Comparison of ENCODE assay signal across 11 cellular contexts in genomic region chr1:154940880-154941228, GRCh38. TPM values are rescaled to one million over a fixed set of nuclear protein-coding genes. Genes with fewer than 3 reads are reported as not detected.
DNase-seq lines count a peak whose midpoint lies in the region; ATAC-seq, FAIRE-seq and TF ChIP-seq lines count a peak whose summit lies in the region.
"Had no signal": no experiment of that assay in that cellular context is flagged by ENCODE, and none has a peak within 500 bp of the region (broad histone marks: within the 10 kb centered on the region; RNA-seq: fewer than 3 reads in every experiment).

No MANE protein-coding gene starts in this region.

- H3K4me2 ChIP-seq in HepG2 (ENCODE audit: low read depth, low read length) (0 out of 2 replicates have a peak overlapping the region, but pooled peaks have one; percentile 41), smooth muscle cell (no peak overlapping the region)

- H3K4me3 Mint-ChIP-seq in activated CD4-positive, alpha-beta memory T cell treated with anti-CD3 and anti-CD28 coated beads for 36 hours = peak overlapping the region; percentile 34

- peaks cover 65% of the 10 kb centered on the region for H3K4me1 Mint-ChIP-seq in activated CD4-positive, alpha-beta memory T cell treated with anti-CD3 and anti-CD28 coated beads for 36 hours (ENCODE audit: low read depth)

- H3K27ac Mint-ChIP-seq in activated CD4-positive, alpha-beta memory T cell treated with anti-CD3 and anti-CD28 coated beads for 36 hours = peak overlapping the region; percentile 93

- no peak for TF ChIP-seq RAD21 in HepG2 (CRISPR knock-in tag; IDR thresholded peaks at IDR 0.05)

- H3K9me3 ChIP-seq in HepG2 (ENCODE audit: low read length) (no peaks in the 10 kb centered on the region), right lobe of liver (no peaks in the 10 kb centered on the region), smooth muscle cell (replicated peaks; ENCODE audit: low read depth) (no peaks in the 10 kb centered on the region)
- H3K9me3 ChIP-seq: MG63 had no signal

- H3F3A ChIP-seq in smooth muscle cell (ENCODE audit: low read depth) = no peaks in the 10 kb centered on the region

- H3K27me3 ChIP-seq in HepG2 (ENCODE audit: control insufficient read depth in 1 of 2, insufficient read depth in 2 of 2, low read length in 2 of 2) (no peaks in the 10 kb centered on the region), right lobe of liver (no peaks in the 10 kb centered on the region), layer of hippocampus (ENCODE audit: control insufficient read depth, insufficient read depth, low read length) (peaks cover 2% of the 10 kb centered on the region), smooth muscle cell (ENCODE audit: low read depth) (no peaks in the 10 kb centered on the region)
- H3K27me3 ChIP-seq: MG63 had no signal

- BruUV-seq in HepG2 (replicated peaks; lab: Mats Ljungman, UMichigan) = no TSS peak

- H3K4me1 ChIP-seq in HepG2 (ENCODE audit: insufficient read depth, low read length) (peaks cover 93% of the 10 kb centered on the region), right lobe of liver (peaks cover 0 to 38% (median 11%) of the 10 kb centered on the region in 4 donors), smooth muscle cell (ENCODE audit: low read depth) (peaks cover 15% of the 10 kb centered on the region)

- TF ChIP-seq CTCF in HepG2 (CRISPR knock-in tag; IDR thresholded peaks at IDR 0.05) (no peak), right lobe of liver (IDR thresholded peaks at IDR 0.05) (no peak), smooth muscle cell (IDR thresholded peaks at IDR 0.05; ENCODE audit: borderline replicate concordance, insufficient read depth, poor library complexity, severe bottlenecking) (no peak)

- H3K9ac ChIP-seq in HepG2 (ENCODE audit: insufficient read depth, low read depth, low read length) = 0 out of 2 replicates have a peak overlapping the region, but pooled peaks have one; percentile 9
- no peak overlapping the region for H3K9ac ChIP-seq in smooth muscle cell (ENCODE audit: low read depth)

- no peak for ATAC-seq in HepG2
- no peak for ATAC-seq in right lobe of liver
- ATAC-seq in HG02885 (IDR thresholded peaks at IDR 0.05; ENCODE audit: poor library complexity, unreplicated experiment) = no peak

- H3K36me3 ChIP-seq in HepG2 (replicated peaks in 1 of 2; ENCODE audit: control insufficient read depth in 1 of 2, insufficient read depth in 2 of 2, low read length in 2 of 2) = no peaks in the 10 kb centered on the region; a peak in 1 of 5 replicates
- H3K36me3 ChIP-seq in right lobe of liver = no peaks in the 10 kb centered on the region
- no peaks in the 10 kb centered on the region for H3K36me3 ChIP-seq in smooth muscle cell (ENCODE audit: low read depth)
- H3K36me3 ChIP-seq: MG63 had no signal

- no peak for DNase-seq in HepG2 (ENCODE audit: low spot score)
- no peak for DNase-seq in right lobe of liver
- peak; percentile 61 for DNase-seq in activated CD4-positive, alpha-beta memory T cell treated with anti-CD3 and anti-CD28 coated beads for 36 hours
- no peak for DNase-seq in NCI-H1436 (lab: John Stamatoyannopoulos, UW)
- no peak for DNase-seq in smooth muscle cell (lab: John Stamatoyannopoulos, UW; ENCODE audit: unreplicated experiment)
- DNase-seq in nucleus accumbens (lab: John Stamatoyannopoulos, UW) = no peak
- DNase-seq: MG63, NCI-H748 treated with DMSO at 0.1 percent for 48 hours had no signal

- H3K27me3 Mint-ChIP-seq in activated CD4-positive, alpha-beta memory T cell treated with anti-CD3 and anti-CD28 coated beads for 36 hours = no peaks in the 10 kb centered on the region

- in situ Hi-C loops in HepG2 (cut with HindIII; ENCODE audit: extremely low pct_ligation_motif_present, low pct_unique_long_range_greater_than_20kb) = no loop called here

- no peak overlapping the region for H3K4me3 ChIP-seq in HepG2 (replicated peaks in 1 of 3; ENCODE audit: insufficient read depth in 1 of 3, low read depth in 2 of 3, low read length in 3 of 3)
- no peak overlapping the region for H3K4me3 ChIP-seq in right lobe of liver
- H3K4me3 ChIP-seq in smooth muscle cell = no peak overlapping the region
- H3K4me3 ChIP-seq: MG63 had no signal

- TF ChIP-seq EP300 in HepG2 (IDR thresholded peaks at IDR 0.05; ENCODE audit: low read depth in 2 of 2, low read length in 2 of 2) (no peak), HepG2 (CRISPR knock-in tag; IDR thresholded peaks at IDR 0.05; ENCODE audit: borderline replicate concordance) (no peak)

- 38% methylated on average over 3 of the region's 5 CpGs for WGBS in HepG2 (ENCODE audit: low lambda C conversion rate)
- 89% methylated on average over 5 of the region's 5 CpGs for WGBS in right lobe of liver (ENCODE audit: insufficient coverage, low coverage, low lambda C conversion rate, missing lambda C conversion rate)
- 84% methylated on average over 5 of the region's 5 CpGs for WGBS in smooth muscle cell (ENCODE audit: low lambda C conversion rate)

- H3K9me3 Mint-ChIP-seq in activated CD4-positive, alpha-beta memory T cell treated with anti-CD3 and anti-CD28 coated beads for 36 hours = no peaks in the 10 kb centered on the region

- H4K20me1 ChIP-seq in HepG2 (ENCODE audit: insufficient read depth, low read length) = no peaks in the 10 kb centered on the region
- no peaks in the 10 kb centered on the region for H4K20me1 ChIP-seq in smooth muscle cell (ENCODE audit: low read depth)

- FAIRE-seq in HepG2 (lab: Jason Lieb, UNC) = no peak
- FAIRE-seq: keratinocyte had no signal

- POLR2A ChIA-PET in HepG2 (lab: Yijun Ruan, JAX) = interaction anchor here (1.2 to 2.7 kb wide), 5 partner anchors 9 to 32 kb away, joined by 3 to 14 read pairs (median 3); partner anchors contain the start of genes CKS1B, PBXIP1, PYGO2 and SHC1
- POLR2A ChIA-PET in activated CD4-positive, alpha-beta memory T cell treated with anti-CD3 and anti-CD28 coated beads for 36 hours (lab: Charles Lee) = interaction anchor here (0.6 to 1.8 kb wide), 8 partner anchors 11 to 820 kb away, joined by 3 to 13 read pairs (median 3); partner anchors contain the start of genes CKS1B, FLAD1 and PBXIP1

- CTCF ChIA-PET in HepG2 (lab: Yijun Ruan, JAX; ENCODE audit: low intra/inter-chr PET ratio, low total read pairs) = no interaction called here
- CTCF ChIA-PET in activated CD4-positive, alpha-beta memory T cell treated with anti-CD3 and anti-CD28 coated beads for 36 hours (lab: Charles Lee) = interaction anchor here (0.6 to 3.0 kb wide), 12 partner anchors 12 to 462 kb away, joined by 3 to 16 read pairs (median 4); partner anchors contain the start of genes ADAM15, FLAD1, PBXIP1 and PYGO2

- H3K79me2 ChIP-seq in HepG2 (ENCODE audit: insufficient read depth, low read length) (no peaks in the 10 kb centered on the region), smooth muscle cell (ENCODE audit: low read depth) (no peaks in the 10 kb centered on the region)

- peaks cover 3% of the 10 kb centered on the region for H3K36me3 Mint-ChIP-seq in activated CD4-positive, alpha-beta memory T cell treated with anti-CD3 and anti-CD28 coated beads for 36 hours

- TF ChIP-seq POLR2A in HepG2 (IDR thresholded peaks at IDR 0.05; ENCODE audit: insufficient read depth in 1 of 2, low read depth in 2 of 2, low read length in 2 of 2) (no peak), right lobe of liver (IDR thresholded peaks at IDR 0.05) (no peak)

- no peak overlapping the region for H2AFZ ChIP-seq in HepG2 (ENCODE audit: low read length)
- H2AFZ ChIP-seq in smooth muscle cell (ENCODE audit: low read depth) = no peak overlapping the region

- H3K27ac ChIP-seq in HepG2 (ENCODE audit: extremely low read length, insufficient read depth, low read length) (peak overlapping the region; percentile 50), right lobe of liver (no peak overlapping the region), layer of hippocampus (ENCODE audit: low read depth, low read length) (peak overlapping the region; percentile 70), smooth muscle cell (ENCODE audit: low read depth) (no peak overlapping the region)

- intact Hi-C loops in HepG2 (cut with micrococcal nuclease; ENCODE audit: unreplicated experiment) (no loop called here), right lobe of liver (cut with DNase I) (no loop called here)
- intact Hi-C loops in activated CD4-positive, alpha-beta memory T cell treated with anti-CD3 and anti-CD28 coated beads for 36 hours (cut with micrococcal nuclease) = no loop called here

RNA-seq across cellular contexts. Expression of gene PMVK, which starts 4.3 kb away (rescaled TPM):
- total RNA-seq in HepG2 (2016; rRNA removed; fragmentation: Illumina TruSeq; extraction: Trizol) = 3.9 and 7.5 TPM in 2 replicates
- total RNA-seq in HepG2 (2016; cell fraction: cytosol; rRNA removed; fragmentation: Illumina TruSeq; extraction: Trizol; ENCODE audit: low read depth) = 2.0 TPM in 2 replicates
- total RNA-seq in HepG2 (2016; cell fraction: insoluble cytoplasmic fraction; rRNA removed; fragmentation: Illumina TruSeq; extraction: Trizol) = 4.1 and 6.4 TPM in 2 replicates
- total RNA-seq in HepG2 (2016; cell fraction: membrane; rRNA removed; fragmentation: Illumina TruSeq; extraction: Trizol) = 4.3 and 4.8 TPM in 2 replicates
- 3.2 and 3.7 TPM in 2 replicates for total RNA-seq in HepG2 (2016; cell fraction: nucleus; rRNA removed; fragmentation: Illumina TruSeq; extraction: Trizol)
- polyA plus RNA-seq in HepG2 (2011; rRNA removed) = 12.6 and 17.4 TPM in 2 replicates
- polyA plus RNA-seq in HepG2 (2011; cell fraction: cytosol; rRNA removed) = 19.0 and 20.6 TPM in 2 replicates
- polyA plus RNA-seq in HepG2 (2011; cell fraction: nucleus; rRNA removed) = 3.9 and 6.7 TPM in 2 replicates
- polyA plus RNA-seq in HepG2 (2012) = 15.0 and 16.3 TPM in 2 replicates
- polyA plus RNA-seq in HepG2 (2016; cell fraction: cytosol; fragmentation: Illumina TruSeq; extraction: Trizol; ENCODE audit: low read depth) = 8.8 and 9.3 TPM in 2 replicates
- 20.0 and 21.9 TPM in 2 replicates for polyA plus RNA-seq in HepG2 (2016; cell fraction: insoluble cytoplasmic fraction; fragmentation: Illumina TruSeq; extraction: Trizol; ENCODE audit: low read depth)
- 12.0 and 14.8 TPM in 2 replicates for polyA plus RNA-seq in HepG2 (2016; cell fraction: membrane; fragmentation: Illumina TruSeq; extraction: Trizol; ENCODE audit: low read depth)
- 10.8 and 11.8 TPM in 2 replicates for polyA plus RNA-seq in HepG2 (2016; cell fraction: nucleus; fragmentation: Illumina TruSeq; extraction: Trizol; ENCODE audit: insufficient read depth, low read depth)
- polyA minus RNA-seq in HepG2 (2011; rRNA and poly(A)+ RNA removed; ENCODE audit: low replicate concordance) = 8.2 and 17.7 TPM in 2 replicates
- 4.5 and 7.3 TPM in 2 replicates for polyA minus RNA-seq in HepG2 (2011; cell fraction: cytosol; rRNA and poly(A)+ RNA removed)
- 2.1 and 4.5 TPM in 2 replicates for polyA minus RNA-seq in HepG2 (2011; cell fraction: nucleus; rRNA and poly(A)+ RNA removed)
- total RNA-seq in right lobe of liver = 10 to 100 TPM; 16.9 to 34.5 (median 29.2) TPM
- total RNA-seq in activated CD4-positive, alpha-beta memory T cell treated with anti-CD3 and anti-CD28 coated beads for 36 hours = 10 to 100 TPM; 51.2 to 54.0 TPM
- total RNA-seq in smooth muscle cell = 6.0 and 6.7 TPM in 2 replicates
- 31.2 and 40.2 TPM in 2 replicates for polyA plus RNA-seq in smooth muscle cell

RNA-seq across cellular contexts. Expression of gene PBXIP1, which starts 15.0 kb away (rescaled TPM):
- 7.3 and 16.3 TPM in 2 replicates for total RNA-seq in HepG2 (2016; rRNA removed; fragmentation: Illumina TruSeq; extraction: Trizol)
- total RNA-seq in HepG2 (2016; cell fraction: cytosol; rRNA removed; fragmentation: Illumina TruSeq; extraction: Trizol; ENCODE audit: low read depth) = 2.0 and 2.1 TPM in 2 replicates
- 5.9 and 16.8 TPM in 2 replicates for total RNA-seq in HepG2 (2016; cell fraction: insoluble cytoplasmic fraction; rRNA removed; fragmentation: Illumina TruSeq; extraction: Trizol)
- 2.1 and 2.2 TPM in 2 replicates for total RNA-seq in HepG2 (2016; cell fraction: membrane; rRNA removed; fragmentation: Illumina TruSeq; extraction: Trizol)
- total RNA-seq in HepG2 (2016; cell fraction: nucleus; rRNA removed; fragmentation: Illumina TruSeq; extraction: Trizol) = 16.4 and 17.3 TPM in 2 replicates
- polyA plus RNA-seq in HepG2 (2011; rRNA removed) = 31.9 and 40.0 TPM in 2 replicates
- polyA plus RNA-seq in HepG2 (2011; cell fraction: cytosol; rRNA removed) = 30.4 and 31.5 TPM in 2 replicates
- 31.2 and 36.7 TPM in 2 replicates for polyA plus RNA-seq in HepG2 (2011; cell fraction: nucleus; rRNA removed)
- polyA plus RNA-seq in HepG2 (2012) = 17.1 and 23.1 TPM in 2 replicates
- 0.68 and 0.86 TPM in 2 replicates for polyA plus RNA-seq in HepG2 (2016; cell fraction: cytosol; fragmentation: Illumina TruSeq; extraction: Trizol; ENCODE audit: low read depth)
- 5.1 and 5.5 TPM in 2 replicates for polyA plus RNA-seq in HepG2 (2016; cell fraction: insoluble cytoplasmic fraction; fragmentation: Illumina TruSeq; extraction: Trizol; ENCODE audit: low read depth)
- 1.1 and 1.3 TPM in 2 replicates for polyA plus RNA-seq in HepG2 (2016; cell fraction: membrane; fragmentation: Illumina TruSeq; extraction: Trizol; ENCODE audit: low read depth)
- 22.7 and 24.2 TPM in 2 replicates for polyA plus RNA-seq in HepG2 (2016; cell fraction: nucleus; fragmentation: Illumina TruSeq; extraction: Trizol; ENCODE audit: insufficient read depth, low read depth)
- 25.2 and 29.8 TPM in 2 replicates for polyA minus RNA-seq in HepG2 (2011; rRNA and poly(A)+ RNA removed; ENCODE audit: low replicate concordance)
- 12.7 and 15.3 TPM in 2 replicates for polyA minus RNA-seq in HepG2 (2011; cell fraction: cytosol; rRNA and poly(A)+ RNA removed)
- 12.6 and 15.4 TPM in 2 replicates for polyA minus RNA-seq in HepG2 (2011; cell fraction: nucleus; rRNA and poly(A)+ RNA removed)
- 10 to 100 TPM; 16.7 to 25.9 (median 19.1) TPM for total RNA-seq in right lobe of liver
- total RNA-seq in activated CD4-positive, alpha-beta memory T cell treated with anti-CD3 and anti-CD28 coated beads for 36 hours = 10 to 100 TPM; 55.9 to 57.3 TPM
- total RNA-seq in smooth muscle cell = 39.1 and 41.9 TPM in 2 replicates
- polyA plus RNA-seq in smooth muscle cell = 40.5 and 44.1 TPM in 2 replicates

RNA-seq across cellular contexts. Expression of gene PYGO2, which starts 20.7 kb away (rescaled TPM):
- total RNA-seq in HepG2 (2016; rRNA removed; fragmentation: Illumina TruSeq; extraction: Trizol) (20.3 and 21.3 TPM in 2 replicates), right lobe of liver (10 to 100 TPM in 4 of 6 experiments, 1 to 10 TPM in 2; 9.1 to 13.5 (median 10.9) TPM), smooth muscle cell (18.4 and 20.3 TPM in 2 replicates)
- total RNA-seq in HepG2 (2016; cell fraction: cytosol; rRNA removed; fragmentation: Illumina TruSeq; extraction: Trizol; ENCODE audit: low read depth) = 3.2 and 3.5 TPM in 2 replicates
- 19.3 and 19.4 TPM in 2 replicates for total RNA-seq in HepG2 (2016; cell fraction: insoluble cytoplasmic fraction; rRNA removed; fragmentation: Illumina TruSeq; extraction: Trizol)
- 14.9 and 16.1 TPM in 2 replicates for total RNA-seq in HepG2 (2016; cell fraction: membrane; rRNA removed; fragmentation: Illumina TruSeq; extraction: Trizol)
- total RNA-seq in HepG2 (2016; cell fraction: nucleus; rRNA removed; fragmentation: Illumina TruSeq; extraction: Trizol) = 10.9 and 15.3 TPM in 2 replicates
- polyA plus RNA-seq in HepG2 (2011; rRNA removed) (21.8 and 24.3 TPM in 2 replicates), smooth muscle cell (27.9 and 30.0 TPM in 2 replicates)
- polyA plus RNA-seq in HepG2 (2011; cell fraction: cytosol; rRNA removed) = 16.5 and 18.4 TPM in 2 replicates
- 31.3 and 35.1 TPM in 2 replicates for polyA plus RNA-seq in HepG2 (2011; cell fraction: nucleus; rRNA removed)
- polyA plus RNA-seq in HepG2 (2012) = 16.9 and 18.8 TPM in 2 replicates
- polyA plus RNA-seq in HepG2 (2016; cell fraction: cytosol; fragmentation: Illumina TruSeq; extraction: Trizol; ENCODE audit: low read depth) = 3.3 TPM in 2 replicates
- polyA plus RNA-seq in HepG2 (2016; cell fraction: insoluble cytoplasmic fraction; fragmentation: Illumina TruSeq; extraction: Trizol; ENCODE audit: low read depth) = 23.0 and 27.3 TPM in 2 replicates
- polyA plus RNA-seq in HepG2 (2016; cell fraction: membrane; fragmentation: Illumina TruSeq; extraction: Trizol; ENCODE audit: low read depth) = 11.9 and 12.7 TPM in 2 replicates
- 25.6 and 27.8 TPM in 2 replicates for polyA plus RNA-seq in HepG2 (2016; cell fraction: nucleus; fragmentation: Illumina TruSeq; extraction: Trizol; ENCODE audit: insufficient read depth, low read depth)
- polyA minus RNA-seq in HepG2 (2011; rRNA and poly(A)+ RNA removed; ENCODE audit: low replicate concordance) = 20.6 and 39.8 TPM in 2 replicates
- polyA minus RNA-seq in HepG2 (2011; cell fraction: cytosol; rRNA and poly(A)+ RNA removed) = 12.1 and 13.1 TPM in 2 replicates
- 11.5 and 15.9 TPM in 2 replicates for polyA minus RNA-seq in HepG2 (2011; cell fraction: nucleus; rRNA and poly(A)+ RNA removed)
- 10 to 100 TPM; 31.5 to 32.4 TPM for total RNA-seq in activated CD4-positive, alpha-beta memory T cell treated with anti-CD3 and anti-CD28 coated beads for 36 hours

RNA-seq across cellular contexts. Expression of gene SHC1, which starts 29.7 kb away (rescaled TPM):
- total RNA-seq in HepG2 (2016; rRNA removed; fragmentation: Illumina TruSeq; extraction: Trizol) = 52.0 and 55.0 TPM in 2 replicates
- 10.4 and 11.4 TPM in 2 replicates for total RNA-seq in HepG2 (2016; cell fraction: cytosol; rRNA removed; fragmentation: Illumina TruSeq; extraction: Trizol; ENCODE audit: low read depth)
- total RNA-seq in HepG2 (2016; cell fraction: insoluble cytoplasmic fraction; rRNA removed; fragmentation: Illumina TruSeq; extraction: Trizol) = 43.4 and 62.0 TPM in 2 replicates
- total RNA-seq in HepG2 (2016; cell fraction: membrane; rRNA removed; fragmentation: Illumina TruSeq; extraction: Trizol) = 32.4 and 34.5 TPM in 2 replicates
- total RNA-seq in HepG2 (2016; cell fraction: nucleus; rRNA removed; fragmentation: Illumina TruSeq; extraction: Trizol) = 38.5 and 42.7 TPM in 2 replicates
- polyA plus RNA-seq in HepG2 (2011; rRNA removed) = 137 and 146 TPM in 2 replicates
- polyA plus RNA-seq in HepG2 (2011; cell fraction: cytosol; rRNA removed) = 58.2 and 72.4 TPM in 2 replicates
- 261 and 328 TPM in 2 replicates for polyA plus RNA-seq in HepG2 (2011; cell fraction: nucleus; rRNA removed)
- 46.9 and 60.8 TPM in 2 replicates for polyA plus RNA-seq in HepG2 (2012)
- polyA plus RNA-seq in HepG2 (2016; cell fraction: cytosol; fragmentation: Illumina TruSeq; extraction: Trizol; ENCODE audit: low read depth) = 13.4 and 13.5 TPM in 2 replicates
- polyA plus RNA-seq in HepG2 (2016; cell fraction: insoluble cytoplasmic fraction; fragmentation: Illumina TruSeq; extraction: Trizol; ENCODE audit: low read depth) = 59.8 and 73.1 TPM in 2 replicates
- polyA plus RNA-seq in HepG2 (2016; cell fraction: membrane; fragmentation: Illumina TruSeq; extraction: Trizol; ENCODE audit: low read depth) = 34.6 and 37.7 TPM in 2 replicates
- 141 and 171 TPM in 2 replicates for polyA plus RNA-seq in HepG2 (2016; cell fraction: nucleus; fragmentation: Illumina TruSeq; extraction: Trizol; ENCODE audit: insufficient read depth, low read depth)
- 119 and 193 TPM in 2 replicates for polyA minus RNA-seq in HepG2 (2011; rRNA and poly(A)+ RNA removed; ENCODE audit: low replicate concordance)
- polyA minus RNA-seq in HepG2 (2011; cell fraction: cytosol; rRNA and poly(A)+ RNA removed) = 49.8 and 52.4 TPM in 2 replicates
- polyA minus RNA-seq in HepG2 (2011; cell fraction: nucleus; rRNA and poly(A)+ RNA removed) = 37.5 and 41.5 TPM in 2 replicates
- 100 to 1,000 TPM in 1 of 6 experiments, 10 to 100 TPM in 5; 44.6 to 108 (median 75.3) TPM for total RNA-seq in right lobe of liver
- 10 to 100 TPM; 43.4 to 46.5 TPM for total RNA-seq in activated CD4-positive, alpha-beta memory T cell treated with anti-CD3 and anti-CD28 coated beads for 36 hours
- 207 and 216 TPM in 2 replicates for total RNA-seq in smooth muscle cell
- 214 and 249 TPM in 2 replicates for polyA plus RNA-seq in smooth muscle cell

RNA-seq across cellular contexts. Expression of gene CKS1B, which starts 33.6 kb away (rescaled TPM):
- total RNA-seq in HepG2 (2016; rRNA removed; fragmentation: Illumina TruSeq; extraction: Trizol) (217 and 268 TPM in 2 replicates), right lobe of liver (10 to 100 TPM; 14.9 to 51.7 (median 23.1) TPM), smooth muscle cell (41.6 and 46.3 TPM in 2 replicates)
- total RNA-seq in HepG2 (2016; cell fraction: cytosol; rRNA removed; fragmentation: Illumina TruSeq; extraction: Trizol; ENCODE audit: low read depth) = 95.8 and 111 TPM in 2 replicates
- total RNA-seq in HepG2 (2016; cell fraction: insoluble cytoplasmic fraction; rRNA removed; fragmentation: Illumina TruSeq; extraction: Trizol) = 219 and 283 TPM in 2 replicates
- 160 and 171 TPM in 2 replicates for total RNA-seq in HepG2 (2016; cell fraction: membrane; rRNA removed; fragmentation: Illumina TruSeq; extraction: Trizol)
- total RNA-seq in HepG2 (2016; cell fraction: nucleus; rRNA removed; fragmentation: Illumina TruSeq; extraction: Trizol) = 75.7 and 82.8 TPM in 2 replicates
- polyA plus RNA-seq in HepG2 (2011; rRNA removed) (122 and 222 TPM in 2 replicates), smooth muscle cell (115 and 116 TPM in 2 replicates)
- 141 and 184 TPM in 2 replicates for polyA plus RNA-seq in HepG2 (2011; cell fraction: cytosol; rRNA removed)
- polyA plus RNA-seq in HepG2 (2011; cell fraction: nucleus; rRNA removed) = 54.7 and 67.5 TPM in 2 replicates
- 103 and 128 TPM in 2 replicates for polyA plus RNA-seq in HepG2 (2012)
- 98.3 and 114 TPM in 2 replicates for polyA plus RNA-seq in HepG2 (2016; cell fraction: cytosol; fragmentation: Illumina TruSeq; extraction: Trizol; ENCODE audit: low read depth)
- polyA plus RNA-seq in HepG2 (2016; cell fraction: insoluble cytoplasmic fraction; fragmentation: Illumina TruSeq; extraction: Trizol; ENCODE audit: low read depth) = 306 and 328 TPM in 2 replicates
- polyA plus RNA-seq in HepG2 (2016; cell fraction: membrane; fragmentation: Illumina TruSeq; extraction: Trizol; ENCODE audit: low read depth) = 149 and 155 TPM in 2 replicates
- polyA plus RNA-seq in HepG2 (2016; cell fraction: nucleus; fragmentation: Illumina TruSeq; extraction: Trizol; ENCODE audit: insufficient read depth, low read depth) = 139 and 158 TPM in 2 replicates
- 89.2 and 369 TPM in 2 replicates for polyA minus RNA-seq in HepG2 (2011; rRNA and poly(A)+ RNA removed; ENCODE audit: low replicate concordance)
- 31.4 and 39.6 TPM in 2 replicates for polyA minus RNA-seq in HepG2 (2011; cell fraction: cytosol; rRNA and poly(A)+ RNA removed)
- polyA minus RNA-seq in HepG2 (2011; cell fraction: nucleus; rRNA and poly(A)+ RNA removed) = 20.0 and 31.2 TPM in 2 replicates
- 100 to 1,000 TPM; 197 to 205 TPM for total RNA-seq in activated CD4-positive, alpha-beta memory T cell treated with anti-CD3 and anti-CD28 coated beads for 36 hours

Comparison
In these comparisons a context has a peak if more than half of its experiments do, and no peak if none do; other contexts are left out.
1. H3K27ac ChIP-seq: peak in HepG2 (single experiment) and layer of hippocampus (single experiment); none in right lobe of liver (0 of 3) and smooth muscle cell (single experiment).